In the genomic region with DNA sequence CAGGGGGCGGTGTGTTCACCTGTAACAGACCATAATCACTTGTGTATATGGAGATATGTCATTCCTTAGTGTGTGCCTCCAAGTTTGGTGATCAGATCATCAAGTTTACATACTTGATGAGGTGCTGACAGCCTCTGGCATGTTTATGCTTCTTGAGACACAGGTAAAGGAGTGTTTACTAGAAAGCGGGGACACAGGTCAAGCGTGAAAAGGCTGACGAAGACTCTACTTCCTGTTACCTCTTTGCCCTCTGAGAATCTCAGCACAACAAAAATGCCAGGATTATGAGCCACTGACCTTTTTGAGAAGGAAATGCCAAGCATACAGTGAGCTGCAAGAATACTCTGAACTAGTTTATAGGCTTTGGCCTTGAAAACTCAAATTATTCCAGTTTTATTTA, we compare ENCODE assay signal across 25 cellular contexts. TPM values are rescaled to one million over a fixed set of nuclear protein-coding genes. Genes with fewer than 3 reads are reported as not detected.
DNase-seq lines count a peak whose midpoint lies in the region; ATAC-seq, FAIRE-seq and TF ChIP-seq lines count a peak whose summit lies in the region.
"Had no signal": no experiment of that assay in that cellular context is flagged by ENCODE, and none has a peak within 500 bp of the region (broad histone marks: within the 10 kb centered on the region; RNA-seq: fewer than 3 reads in every experiment).

No MANE protein-coding gene starts in this region.

- H3K9ac ChIP-seq in parathyroid adenoma (no peak overlapping the region), smooth muscle cell (ENCODE audit: low read depth) (no peak overlapping the region)

- H3K36me3 ChIP-seq in parathyroid adenoma (ENCODE audit: control insufficient read depth, insufficient read depth, low read length) = no peaks in the 10 kb centered on the region
- peaks cover 7% of the 10 kb centered on the region for H3K36me3 ChIP-seq in smooth muscle cell (ENCODE audit: low read depth)

- H2AFZ ChIP-seq in parathyroid adenoma (no peak overlapping the region), smooth muscle cell (ENCODE audit: low read depth) (no peak overlapping the region)

- H3K27me3 Mint-ChIP-seq in IgD-negative memory B cell = no peaks in the 10 kb centered on the region
- no peaks in the 10 kb centered on the region for H3K27me3 Mint-ChIP-seq in endothelial cell (ENCODE audit: unreplicated experiment)
- no peaks in the 10 kb centered on the region for H3K27me3 Mint-ChIP-seq in stimulated activated naive CD8-positive, alpha-beta T cell treated with anti-CD3 and anti-CD28 coated beads, Interleukin-15, amount 100 ng/mL, for 72 hours
- H3K27me3 Mint-ChIP-seq: activated T-helper 17 cell treated with anti-CD3 and anti-CD28 coated beads, Interleukin-2, amount 50 U/mL, for 72 hours; progenitor cell of endocrine pancreas had no signal

- intact Hi-C loops in Right ventricle myocardium superior (cut with DNase I) = no loop called here

- H3K4me2 ChIP-seq in parathyroid adenoma (ENCODE audit: low read length) (peak overlapping the region; percentile 50), smooth muscle cell (no peak overlapping the region)

- H3K4me3 Mint-ChIP-seq in IgD-negative memory B cell (peak overlapping the region in 3 of 4 donors; percentile 9 to 70 (median 27)), endothelial cell (ENCODE audit: unreplicated experiment) (no peak overlapping the region)
- no peak overlapping the region for H3K4me3 Mint-ChIP-seq in stimulated activated naive CD8-positive, alpha-beta T cell treated with anti-CD3 and anti-CD28 coated beads, Interleukin-15, amount 100 ng/mL, for 72 hours
- H3K4me3 Mint-ChIP-seq: activated T-helper 17 cell treated with anti-CD3 and anti-CD28 coated beads, Interleukin-2, amount 50 U/mL, for 72 hours; nephron had no signal

- H4K20me1 ChIP-seq in smooth muscle cell (ENCODE audit: low read depth) = no peaks in the 10 kb centered on the region

- no peak for ATAC-seq in stimulated activated naive CD8-positive, alpha-beta T cell treated with anti-CD3 and anti-CD28 coated beads, Interleukin-15, amount 100 ng/mL, for 72 hours
- ATAC-seq in Right ventricle myocardium superior (ENCODE audit: poor library complexity) = no peak
- ATAC-seq: activated CD4-positive, CD25-positive, alpha-beta regulatory T cell treated with anti-CD3 and anti-CD28 coated beads, Interleukin-2, amount 50 U/mL, for 24 hours; activated T-helper 17 cell treated with anti-CD3 and anti-CD28 coated beads, Interleukin-2, amount 50 U/mL, for 72 hours; heart right ventricle had no signal

- H3K4me1 ChIP-seq in parathyroid adenoma (peaks cover 27% of the 10 kb centered on the region), smooth muscle cell (ENCODE audit: low read depth) (no peaks in the 10 kb centered on the region)
- H3K4me1 ChIP-seq: heart right ventricle had no signal

- H3K27ac Mint-ChIP-seq in IgD-negative memory B cell (peak overlapping the region; percentile 78 to 97 (median 97)), endothelial cell (ENCODE audit: unreplicated experiment) (peak overlapping the region; percentile 70)
- H3K27ac Mint-ChIP-seq in stimulated activated naive CD8-positive, alpha-beta T cell treated with anti-CD3 and anti-CD28 coated beads, Interleukin-15, amount 100 ng/mL, for 72 hours = no peak overlapping the region
- H3K27ac Mint-ChIP-seq: activated T-helper 17 cell treated with anti-CD3 and anti-CD28 coated beads, Interleukin-2, amount 50 U/mL, for 72 hours; progenitor cell of endocrine pancreas had no signal

- TF ChIP-seq POLR2A in GM12892 (IDR thresholded peaks at IDR 0.05; ENCODE audit: low read depth, low read length) = no peak

- H3K4me3 ChIP-seq in parathyroid adenoma (ENCODE audit: low read depth, low read length) (peak overlapping the region; percentile 38), smooth muscle cell (no peak overlapping the region)
- H3K4me3 ChIP-seq: heart right ventricle had no signal

- H3K4me1 Mint-ChIP-seq in IgD-negative memory B cell = peaks cover 29 to 60% (median 48%) of the 10 kb centered on the region in 3 donors
- H3K4me1 Mint-ChIP-seq in endothelial cell (ENCODE audit: unreplicated experiment) = peaks cover 36% of the 10 kb centered on the region
- H3K4me1 Mint-ChIP-seq in stimulated activated naive CD8-positive, alpha-beta T cell treated with anti-CD3 and anti-CD28 coated beads, Interleukin-15, amount 100 ng/mL, for 72 hours = no peaks in the 10 kb centered on the region
- H3K4me1 Mint-ChIP-seq: activated T-helper 17 cell treated with anti-CD3 and anti-CD28 coated beads, Interleukin-2, amount 50 U/mL, for 72 hours; nephron had no signal

- peaks cover 0 to 2% (median under 1%) of the 10 kb centered on the region in 3 donors for H3K9me3 Mint-ChIP-seq in IgD-negative memory B cell
- no peaks in the 10 kb centered on the region for H3K9me3 Mint-ChIP-seq in endothelial cell (ENCODE audit: unreplicated experiment)
- no peaks in the 10 kb centered on the region for H3K9me3 Mint-ChIP-seq in stimulated activated naive CD8-positive, alpha-beta T cell treated with anti-CD3 and anti-CD28 coated beads, Interleukin-15, amount 100 ng/mL, for 72 hours
- H3K9me3 Mint-ChIP-seq: activated T-helper 17 cell treated with anti-CD3 and anti-CD28 coated beads, Interleukin-2, amount 50 U/mL, for 72 hours had no signal

- no peaks in the 10 kb centered on the region for H3K9me3 ChIP-seq in parathyroid adenoma (ENCODE audit: control insufficient read depth, low read length)
- H3K9me3 ChIP-seq in smooth muscle cell (replicated peaks; ENCODE audit: low read depth) = no peaks in the 10 kb centered on the region

- H3K36me3 Mint-ChIP-seq in IgD-negative memory B cell (peaks cover 21% of the 10 kb centered on the region), endothelial cell (ENCODE audit: low read depth, unreplicated experiment) (peaks cover 26% of the 10 kb centered on the region)

- WGBS in smooth muscle cell (ENCODE audit: low lambda C conversion rate) = 91% methylated on average over 4 of the region's 4 CpGs

- no peaks in the 10 kb centered on the region for H3K79me2 ChIP-seq in parathyroid adenoma
- H3K79me2 ChIP-seq in smooth muscle cell (ENCODE audit: low read depth) = no peaks in the 10 kb centered on the region

- TF ChIP-seq CTCF in endothelial cell (IDR thresholded peaks at IDR 0.05; ENCODE audit: unreplicated experiment) = no peak
- TF ChIP-seq CTCF in parathyroid adenoma (IDR thresholded peaks at IDR 0.05) = no peak
- TF ChIP-seq CTCF in smooth muscle cell (IDR thresholded peaks at IDR 0.05; ENCODE audit: borderline replicate concordance, insufficient read depth, poor library complexity, severe bottlenecking) = no peak

- peak; percentile 24 for FAIRE-seq in GM12892 (lab: Jason Lieb, UNC)
- FAIRE-seq: H1, islet of Langerhans had no signal

- peaks cover 9% of the 10 kb centered on the region for H3F3A ChIP-seq in smooth muscle cell (ENCODE audit: low read depth)

- H3K27ac ChIP-seq in parathyroid adenoma (peak overlapping the region; percentile 83), smooth muscle cell (ENCODE audit: low read depth) (no peak overlapping the region)
- H3K27ac ChIP-seq: heart right ventricle had no signal

- no peak for DNase-seq in GM12892 (ENCODE audit: insufficient read length)
- DNase-seq in endothelial cell (ENCODE audit: low spot score) = no peak
- DNase-seq in activated CD8-positive, alpha-beta memory T cell treated with anti-CD3 and anti-CD28 coated beads for 24 hours = no peak
- DNase-seq in smooth muscle cell (lab: John Stamatoyannopoulos, UW; ENCODE audit: unreplicated experiment) = no peak
- no peak for DNase-seq in stimulated activated naive CD8-positive, alpha-beta T cell treated with anti-CD3 and anti-CD28 coated beads, Interleukin-15, amount 100 ng/mL, for 72 hours
- no peak for DNase-seq in Right ventricle myocardium superior
- DNase-seq: Calu3; GDM1; heart right ventricle; mesenchymal stem cell; NCI-H187; NK-92 treated with Interleukin-12 subunit alpha and Interleukin-12 subunit beta, amount 100 ng/mL, for 24 hours; SIG-M5; stimulated activated CD4-positive, alpha-beta T cell treated with anti-CD3 and anti-CD28 coated beads, Interleukin-4, amount 100 ng/mL, for 4 hours had no signal

- H3K27me3 ChIP-seq in parathyroid adenoma (ENCODE audit: control insufficient read depth, insufficient read depth, low read length) (no peaks in the 10 kb centered on the region), smooth muscle cell (ENCODE audit: low read depth) (no peaks in the 10 kb centered on the region)
- H3K27me3 ChIP-seq: heart right ventricle had no signal

RNA-seq across cellular contexts. Expression of a gene that starts 29.6 kb away (rescaled TPM):
- 9.3 TPM for polyA plus RNA-seq in GM12892 (2012; ENCODE audit: missing spikeins)
- 65.1 TPM for polyA plus RNA-seq in IgD-negative memory B cell
- 23.0 TPM for total RNA-seq in endothelial cell (ENCODE audit: unreplicated experiment)
- total RNA-seq in smooth muscle cell = 26.2 and 32.0 TPM in 2 replicates
- polyA plus RNA-seq in smooth muscle cell = 19.1 and 20.2 TPM in 2 replicates
- 13.3 TPM for total RNA-seq in Right ventricle myocardium superior

RNA-seq across cellular contexts. Expression of a gene that starts 43.1 kb away (rescaled TPM):
- not detected for polyA plus RNA-seq in GM12892 (2012; ENCODE audit: missing spikeins)
- polyA plus RNA-seq in IgD-negative memory B cell (not detected), smooth muscle cell (0.38 TPM in 1 of 2 replicates, not detected in the other)
- total RNA-seq in endothelial cell (ENCODE audit: unreplicated experiment) (not detected), smooth muscle cell (not detected in 2 replicates), Right ventricle myocardium superior (not detected)
- total RNA-seq: activated T-helper 17 cell treated with anti-CD3 and anti-CD28 coated beads, Interleukin-2, amount 50 U/mL, for 72 hours; Calu3; fibroblast of lung; H1; heart right ventricle; progenitor cell of endocrine pancreas; skeletal muscle tissue; temporal lobe had no signal
- polyA plus RNA-seq: fibroblast of lung, H1, heart right ventricle had no signal

RNA-seq across cellular contexts. Expression of a gene that starts 45.8 kb away (rescaled TPM):
- polyA plus RNA-seq in GM12892 (2012; ENCODE audit: missing spikeins) = 50.0 TPM
- polyA plus RNA-seq in IgD-negative memory B cell (111 TPM), smooth muscle cell (68.3 and 75.1 TPM in 2 replicates)
- total RNA-seq in endothelial cell (ENCODE audit: unreplicated experiment) (49.3 TPM), smooth muscle cell (59.6 and 77.9 TPM in 2 replicates), Right ventricle myocardium superior (9.4 TPM)

Comparison
In these comparisons a context has a peak if more than half of its experiments do, and no peak if none do; other contexts are left out.
1. H3K27ac Mint-ChIP-seq: peak in IgD-negative memory B cell (3 of 3) and endothelial cell (single experiment); none in stimulated activated naive CD8-positive, alpha-beta T cell treated with anti-CD3 and anti-CD28 coated beads, Interleukin-15, amount 100 ng/mL, for 72 hours (0 of 2).
2. H3K4me3 Mint-ChIP-seq: peak in IgD-negative memory B cell (3 of 4); none in endothelial cell (single experiment) and stimulated activated naive CD8-positive, alpha-beta T cell treated with anti-CD3 and anti-CD28 coated beads, Interleukin-15, amount 100 ng/mL, for 72 hours (0 of 2).